Comparison of ENCODE assay signal across 1 cellular context in the genomic region with DNA sequence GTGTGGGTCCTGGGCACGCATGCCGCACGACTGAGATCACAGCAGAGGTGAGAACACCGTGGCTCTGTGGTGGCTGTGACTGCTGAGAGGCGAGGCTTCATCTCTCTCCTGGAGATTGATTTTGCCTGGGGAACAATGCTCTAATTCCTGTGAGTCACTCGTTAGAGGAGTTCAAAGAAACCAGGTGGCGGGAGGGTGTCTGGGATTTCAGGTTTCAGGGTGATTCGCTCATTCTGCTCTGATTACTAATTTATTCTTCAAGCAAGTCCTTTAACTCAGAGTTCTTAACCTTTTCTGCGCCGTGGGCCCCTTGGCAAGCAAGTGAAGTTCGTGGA.
TF ChIP-seq lines count a peak whose summit lies in the region.

No MANE protein-coding gene starts in this region.

TF ChIP-seq in H1, 55 proteins besides CTCF, POLR2A, EP300 and RAD21:
- TF ChIP-seq, protein P1, sequence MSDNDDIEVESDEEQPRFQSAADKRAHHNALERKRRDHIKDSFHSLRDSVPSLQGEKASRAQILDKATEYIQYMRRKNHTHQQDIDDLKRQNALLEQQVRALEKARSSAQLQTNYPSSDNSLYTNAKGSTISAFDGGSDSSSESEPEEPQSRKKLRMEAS (IDR thresholded peaks at IDR 0.05): no peak
- TF ChIP-seq SIRT6 (IDR thresholded peaks at IDR 0.05; ENCODE audit: low read length): no peak
- no peak for TF ChIP-seq RXRA (IDR thresholded peaks at IDR 0.05; ENCODE audit: insufficient read depth, low read depth, low read length)
- TF ChIP-seq RBBP5 (IDR thresholded peaks at IDR 0.05; ENCODE audit: borderline replicate concordance, low read depth, low read length): no peak
- TF ChIP-seq HDAC2 (IDR thresholded peaks at IDR 0.05; ENCODE audit: borderline replicate concordance in 1 of 2, low read depth in 2 of 2, low read length in 2 of 2): no peak
- TF ChIP-seq BACH1 (IDR thresholded peaks at IDR 0.05; ENCODE audit: low read length): no peak
